15 cellular contexts compared by ENCODE assay signal in the genomic region with DNA sequence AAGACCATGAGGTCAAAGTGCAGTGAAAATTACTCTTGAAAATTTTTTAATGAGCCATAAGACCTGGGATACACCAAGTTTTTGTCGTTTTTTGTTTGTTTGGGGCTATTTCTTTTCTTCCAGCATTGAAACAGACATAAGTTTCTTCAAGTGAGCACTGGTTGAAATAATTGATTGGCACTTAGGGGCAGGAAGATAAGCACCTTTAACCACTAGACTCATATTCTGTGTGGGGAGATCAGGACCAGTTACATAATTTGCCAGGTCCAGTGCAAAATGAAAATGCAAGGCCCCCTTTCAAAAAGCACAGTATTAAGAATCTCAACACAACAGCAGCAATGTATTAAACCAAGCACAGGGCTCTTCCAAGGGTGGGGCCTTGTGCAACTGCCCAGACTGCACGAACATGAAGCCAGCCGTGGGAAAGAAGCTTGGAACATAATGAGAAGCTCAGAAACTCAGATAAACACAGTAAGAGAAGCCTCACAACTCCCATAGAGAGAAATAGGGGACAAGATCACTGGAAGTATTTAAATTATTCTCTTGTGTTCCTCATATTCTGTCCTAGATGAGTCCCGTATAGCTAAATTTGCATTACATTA. TPM values are rescaled to one million over a fixed set of nuclear protein-coding genes. Genes with fewer than 3 reads are reported as not detected.
A peak's percentile ranks its signal among the peaks of the same experiment; 100 is the strongest.
DNase-seq lines count a peak whose midpoint lies in the region; ATAC-seq and FAIRE-seq lines count a peak whose summit lies in the region.
"Had no signal": no experiment of that assay in that cellular context is flagged by ENCODE, and none has a peak within 500 bp of the region (broad histone marks: within the 10 kb centered on the region; RNA-seq: fewer than 3 reads in every experiment).

No MANE protein-coding gene starts in this region.

- H3K4me1 ChIP-seq in subcutaneous abdominal adipose tissue (ENCODE audit: control insufficient read depth in 5 of 5, insufficient read depth in 5 of 5, low read length in 5 of 5): peaks cover 8 to 38% (median 35%) of the 10 kb centered on the region in 5 donors
- H3K4me1 ChIP-seq: prostate gland had no signal

- no peak overlapping the region for H3K4me3 ChIP-seq in subcutaneous abdominal adipose tissue (ENCODE audit: low read depth in 1 of 5, low read length in 5 of 5)
- H3K4me3 ChIP-seq: lung, prostate gland had no signal

- H3K9me3 ChIP-seq in subcutaneous abdominal adipose tissue (ENCODE audit: control insufficient read depth in 5 of 5, low read length in 5 of 5): no peaks in the 10 kb centered on the region
- H3K9me3 ChIP-seq: prostate gland had no signal

- no peaks in the 10 kb centered on the region for H3K36me3 ChIP-seq in subcutaneous abdominal adipose tissue (ENCODE audit: control insufficient read depth in 5 of 5, insufficient read depth in 5 of 5, low read length in 5 of 5)
- H3K36me3 ChIP-seq: prostate gland had no signal

- no peak for ATAC-seq in GM19023 (IDR thresholded peaks at IDR 0.05; ENCODE audit: unreplicated experiment)
- no peak for ATAC-seq in esophagus mucosa

- no peak for FAIRE-seq in frontal cortex (lab: Jason Lieb, UNC)
- FAIRE-seq: D721Med had no signal

- H3K27ac ChIP-seq in angular gyrus (ENCODE audit: low read depth, low read length) (peak overlapping the region; percentile 16), subcutaneous abdominal adipose tissue (ENCODE audit: low read depth, low read length) (peak overlapping the region; percentile 70)
- H3K27ac ChIP-seq: prostate gland had no signal

- no peak overlapping the region for H3K9ac ChIP-seq in subcutaneous abdominal adipose tissue (ENCODE audit: low read length in 5 of 5)

- DNase-seq in GM04503 (ENCODE audit: low read depth) (peak; percentile 52), islet precursor cell (peak; percentile 22), frontal cortex (ENCODE audit: low spot score in 2 of 2) (no peak)
- DNase-seq in activated CD4-positive, alpha-beta T cell treated with anti-CD3 and anti-CD28 coated beads for 1 hour: no peak
- DNase-seq: activated CD8-positive, alpha-beta memory T cell treated with anti-CD3 and anti-CD28 coated beads, Interleukin-2, amount 50 U/mL, for 4 hours; glutamatergic neuron; NCI-H446; stimulated activated CD4-positive, alpha-beta T cell treated with anti-CD3 and anti-CD28 coated beads, Interleukin-4, amount 100 ng/mL, for 1 hour had no signal

- no peaks in the 10 kb centered on the region for H3K27me3 ChIP-seq in subcutaneous abdominal adipose tissue (ENCODE audit: control insufficient read depth in 5 of 5, insufficient read depth in 4 of 5, low read length in 5 of 5)

RNA-seq across cellular contexts. Expression of gene TCP11L2, which starts 3.2 kb away (rescaled TPM):
- total RNA-seq in esophagus mucosa (35.3 TPM), frontal cortex (47.3 TPM)

RNA-seq across cellular contexts. Expression of gene CKAP4, which starts 51.5 kb away (rescaled TPM):
- total RNA-seq in esophagus mucosa (87.3 TPM), frontal cortex (24.1 TPM)

RNA-seq across cellular contexts. Expression of gene POLR3B, which starts 58.3 kb away (rescaled TPM):
- 9.4 TPM for total RNA-seq in esophagus mucosa
- 16.3 TPM for total RNA-seq in frontal cortex

Comparison
In these comparisons a context has a peak if more than half of its experiments do, and no peak if none do; other contexts are left out.
1. DNase-seq: peak in GM04503 (single experiment) and islet precursor cell (single experiment); none in activated CD4-positive, alpha-beta T cell treated with anti-CD3 and anti-CD28 coated beads for 1 hour (single experiment) and frontal cortex (0 of 2).